8 cellular contexts compared by ENCODE assay signal in the genomic region with DNA sequence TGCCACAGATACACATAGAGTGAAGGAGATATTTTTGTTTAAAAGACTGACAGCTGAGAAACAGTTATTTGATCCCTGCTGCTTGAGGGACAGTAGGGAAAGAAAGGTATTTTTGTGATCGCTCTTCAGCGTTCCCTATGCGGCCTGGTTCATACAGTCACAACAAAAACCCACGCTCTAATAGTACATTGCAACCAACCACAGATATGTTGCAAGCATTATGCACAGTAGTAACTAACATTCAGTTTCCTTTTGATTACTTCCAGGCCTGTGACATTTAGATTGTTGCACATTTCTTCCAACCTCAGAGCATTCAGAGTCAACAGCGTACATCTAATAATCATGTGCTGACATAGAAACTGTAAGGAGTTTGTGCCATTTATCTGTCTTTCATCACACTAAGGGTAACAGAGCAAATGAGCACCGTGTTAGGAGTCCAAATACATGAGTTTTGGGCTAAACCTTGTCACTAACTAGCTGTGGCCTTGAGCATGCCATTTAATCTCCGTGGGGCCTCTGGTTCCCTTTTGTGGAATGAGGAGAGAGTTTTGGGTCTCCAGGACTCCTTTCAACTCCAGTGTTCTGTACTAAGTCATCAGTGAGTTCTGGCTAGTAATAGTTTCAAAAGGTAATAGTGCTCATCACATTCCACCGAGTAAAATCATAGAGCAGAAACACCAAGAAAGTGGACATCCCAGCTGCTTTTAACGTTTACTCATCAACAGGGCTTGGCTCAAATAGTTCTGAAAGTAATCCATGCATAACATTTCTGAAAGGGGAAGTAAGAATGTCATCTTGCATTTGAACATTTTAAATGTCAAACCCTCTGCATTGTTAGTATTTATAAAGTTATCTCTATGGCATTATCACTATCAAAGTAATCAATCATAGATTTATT.
DNase-seq lines count a peak whose midpoint lies in the region; ATAC-seq lines count a peak whose summit lies in the region.

No MANE protein-coding gene starts in this region.

- no peaks in the 10 kb centered on the region for H3K9me3 Mint-ChIP-seq in activated T-cell treated with anti-CD3 and anti-CD28 coated beads, Interleukin-2, amount 50 U/mL, for 24 hours

- no peaks in the 10 kb centered on the region for H3K36me3 Mint-ChIP-seq in activated T-cell treated with anti-CD3 and anti-CD28 coated beads, Interleukin-2, amount 50 U/mL, for 24 hours (ENCODE audit: low read depth)

- H3K4me1 Mint-ChIP-seq in activated T-cell treated with anti-CD3 and anti-CD28 coated beads, Interleukin-2, amount 50 U/mL, for 24 hours (ENCODE audit: low read depth): no peaks in the 10 kb centered on the region

- DNase-seq in RPMI7951 (ENCODE audit: low read depth) (peak; percentile 70), myocyte (ENCODE audit: low read depth) (peak; percentile 82), anterior cingulate cortex (lab: John Stamatoyannopoulos, UW) (no peak), T-helper 2 cell (no peak)
- no peak for DNase-seq in activated T-cell treated with anti-CD3 and anti-CD28 coated beads, Interleukin-2, amount 50 U/mL, for 24 hours
- DNase-seq in activated CD4-positive, alpha-beta T cell treated with anti-CD3 and anti-CD28 coated beads for 4 hours: no peak

- no peak overlapping the region for H3K27ac Mint-ChIP-seq in activated T-cell treated with anti-CD3 and anti-CD28 coated beads, Interleukin-2, amount 50 U/mL, for 24 hours

- ATAC-seq in GM18873 (IDR thresholded peaks at IDR 0.05; ENCODE audit: low FRiP score, unreplicated experiment) (peak; percentile 84), HG02938 (IDR thresholded peaks at IDR 0.05; ENCODE audit: unreplicated experiment) (peak; percentile 82)

- no peaks in the 10 kb centered on the region for H3K27me3 Mint-ChIP-seq in activated T-cell treated with anti-CD3 and anti-CD28 coated beads, Interleukin-2, amount 50 U/mL, for 24 hours

- H3K4me3 Mint-ChIP-seq in activated T-cell treated with anti-CD3 and anti-CD28 coated beads, Interleukin-2, amount 50 U/mL, for 24 hours: no peak overlapping the region

Comparison
In these comparisons a context has a peak if more than half of its experiments do, and no peak if none do; other contexts are left out.
1. DNase-seq: peak in RPMI7951 (single experiment) and myocyte (single experiment); none in anterior cingulate cortex (0 of 58), T-helper 2 cell (0 of 5), activated T-cell treated with anti-CD3 and anti-CD28 coated beads, Interleukin-2, amount 50 U/mL, for 24 hours (single experiment) and activated CD4-positive, alpha-beta T cell treated with anti-CD3 and anti-CD28 coated beads for 4 hours (0 of 2).